ENCODE assay signal across 10 cellular contexts in the genomic region with DNA sequence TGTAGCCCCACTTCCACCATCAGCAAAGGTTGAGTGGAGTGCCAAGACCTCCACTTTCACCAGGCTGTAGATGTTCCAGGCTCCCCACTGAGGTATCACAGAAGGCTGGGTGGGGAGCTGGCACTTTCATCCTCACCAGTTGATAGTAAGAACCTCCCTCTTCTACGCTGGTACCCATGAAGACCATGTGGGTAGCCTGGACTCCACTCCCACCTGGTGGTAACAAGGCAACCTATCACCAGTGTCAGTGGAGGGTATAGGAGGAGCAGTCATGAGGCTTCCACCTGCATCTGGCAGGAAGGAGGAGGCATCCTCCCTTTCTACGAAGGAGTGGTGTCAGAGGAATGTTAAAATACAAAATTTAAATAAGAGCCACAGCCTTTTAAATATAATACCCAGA. TPM values are rescaled to one million over a fixed set of nuclear protein-coding genes. Genes with fewer than 3 reads are reported as not detected.
DNase-seq lines count a peak whose midpoint lies in the region; ATAC-seq and TF ChIP-seq lines count a peak whose summit lies in the region.
"Had no signal": no experiment of that assay in that cellular context is flagged by ENCODE, and none has a peak within 500 bp of the region (broad histone marks: within the 10 kb centered on the region; RNA-seq: fewer than 3 reads in every experiment).

No MANE protein-coding gene starts in this region.

- TF ChIP-seq POLR2A in sigmoid colon (IDR thresholded peaks at IDR 0.05) = no peak

- no peak overlapping the region for H2AFZ ChIP-seq in smooth muscle cell (ENCODE audit: low read depth)

- no peak for DNase-seq in heart right ventricle
- no peak for DNase-seq in right atrium auricular region (ENCODE audit: low spot score)
- DNase-seq in WERI-Rb-1 = peak; percentile 27
- no peak for DNase-seq in smooth muscle cell (lab: John Stamatoyannopoulos, UW; ENCODE audit: unreplicated experiment)
- DNase-seq in sigmoid colon = no peak
- DNase-seq in COR-L47 (lab: John Stamatoyannopoulos, UW) = no peak
- DNase-seq in central memory CD4-positive, alpha-beta T cell = no peak
- DNase-seq: mesenchymal stem cell had no signal

- ATAC-seq in heart right ventricle (peak in 1 of 8 donors; percentile 39), HG02884 (IDR thresholded peaks at IDR 0.05; ENCODE audit: unreplicated experiment) (peak; percentile 23)

- TF ChIP-seq CTCF in heart right ventricle (IDR thresholded peaks at IDR 0.05) = peak in 5 of 9 donors; percentile 8 to 32 (median 21)
- TF ChIP-seq CTCF in right atrium auricular region (IDR thresholded peaks at IDR 0.05) = peak in 1 of 2 donors; percentile 51
- TF ChIP-seq CTCF in WERI-Rb-1 (IDR thresholded peaks at IDR 0.05; ENCODE audit: low read depth, low read length) = peak; percentile 31
- peak; percentile 9 for TF ChIP-seq CTCF in smooth muscle cell (IDR thresholded peaks at IDR 0.05; ENCODE audit: borderline replicate concordance, insufficient read depth, poor library complexity, severe bottlenecking)
- TF ChIP-seq CTCF in sigmoid colon (IDR thresholded peaks at IDR 0.05) = no peak

- intact Hi-C loops in heart right ventricle (cut with DNase I) (loop anchor here in 3 of 10 donors (10.0 kb wide), 2 partner anchors 319 to 329 kb away; a partner anchor contains a TSS), sigmoid colon (cut with DNase I) (loop anchor here (10.0 kb wide), 1 partner anchor 319 kb away; a partner anchor contains a TSS)

- H3K36me3 ChIP-seq in heart right ventricle (peaks cover 0 to 47% (median 6%) of the 10 kb centered on the region in 9 donors), right atrium auricular region (no peaks in the 10 kb centered on the region), WERI-Rb-1 (no peaks in the 10 kb centered on the region; the same call in 1 of the 2 replicates), smooth muscle cell (ENCODE audit: low read depth) (no peaks in the 10 kb centered on the region), sigmoid colon (peaks cover 0 to 8% (median 0%) of the 10 kb centered on the region in 4 donors)

- H3K9me3 ChIP-seq in heart right ventricle (no peaks in the 10 kb centered on the region), right atrium auricular region (no peaks in the 10 kb centered on the region), WERI-Rb-1 (ENCODE audit: severe bottlenecking) (no peaks in the 10 kb centered on the region), smooth muscle cell (replicated peaks; ENCODE audit: low read depth) (no peaks in the 10 kb centered on the region), sigmoid colon (no peaks in the 10 kb centered on the region)
- H3K9me3 ChIP-seq: BLaER1 treated with 17β-estradiol and CSF1 and Interleukin-3, amounts not matched to agents 10 nM and 100 nM had no signal

- no peaks in the 10 kb centered on the region for H4K20me1 ChIP-seq in smooth muscle cell (ENCODE audit: low read depth)
- H4K20me1 ChIP-seq: BLaER1 treated with 17β-estradiol and CSF1 and Interleukin-3, amounts not matched to agents 10 nM and 100 nM had no signal

- WGBS in heart right ventricle, 2 donors = 72 to 78% methylated on average over 2 of the region's 2 CpGs
- 80% methylated on average over 2 of the region's 2 CpGs for whole genome bisulfite sequencing in smooth muscle cell (ENCODE audit: low lambda C conversion rate)
- WGBS in sigmoid colon, 2 donors = 81 to 84% methylated on average over 2 of the region's 2 CpGs

- H3K4me1 ChIP-seq in heart right ventricle (peaks cover 0 to 33% (median 9%) of the 10 kb centered on the region in 9 donors), right atrium auricular region (peaks cover 0 to 13% of the 10 kb centered on the region in 2 donors), smooth muscle cell (ENCODE audit: low read depth) (peaks cover 9% of the 10 kb centered on the region), sigmoid colon (peaks cover 0 to 8% (median 4%) of the 10 kb centered on the region in 4 donors)

- peaks cover 4% of the 10 kb centered on the region for H3K79me2 ChIP-seq in smooth muscle cell (ENCODE audit: low read depth)

- H3F3A ChIP-seq in smooth muscle cell (ENCODE audit: low read depth) = no peaks in the 10 kb centered on the region

- H3K4me2 ChIP-seq in smooth muscle cell = no peak overlapping the region

- no peak overlapping the region for H3K4me3 ChIP-seq in heart right ventricle
- no peak overlapping the region for H3K4me3 ChIP-seq in right atrium auricular region
- no peak overlapping the region for H3K4me3 ChIP-seq in WERI-Rb-1 (ENCODE audit: low read depth, low read length)
- H3K4me3 ChIP-seq in smooth muscle cell = no peak overlapping the region
- H3K4me3 ChIP-seq in sigmoid colon = no peak overlapping the region
- H3K4me3 ChIP-seq: BLaER1 treated with 17β-estradiol and CSF1 and Interleukin-3, amounts not matched to agents 10 nM and 100 nM had no signal

- H3K27me3 ChIP-seq in heart right ventricle (no peaks in the 10 kb centered on the region), right atrium auricular region (no peaks in the 10 kb centered on the region), WERI-Rb-1 (ENCODE audit: insufficient read depth, low read depth, severe bottlenecking) (no peaks in the 10 kb centered on the region), smooth muscle cell (ENCODE audit: low read depth) (no peaks in the 10 kb centered on the region), sigmoid colon (no peaks in the 10 kb centered on the region)
- H3K27me3 ChIP-seq: BLaER1 treated with 17β-estradiol and CSF1 and Interleukin-3, amounts not matched to agents 10 nM and 100 nM had no signal

- no peak for TF ChIP-seq EP300 in sigmoid colon (IDR thresholded peaks at IDR 0.05)

- H3K9ac ChIP-seq in smooth muscle cell (ENCODE audit: low read depth) = no peak overlapping the region
- H3K9ac ChIP-seq: BLaER1 treated with 17β-estradiol and CSF1 and Interleukin-3, amounts not matched to agents 10 nM and 100 nM had no signal

- H3K27ac ChIP-seq in heart right ventricle (no peak overlapping the region), right atrium auricular region (no peak overlapping the region), WERI-Rb-1 (no peak overlapping the region), smooth muscle cell (ENCODE audit: low read depth) (no peak overlapping the region), sigmoid colon (no peak overlapping the region)
- H3K27ac ChIP-seq: BLaER1 treated with 17β-estradiol and CSF1 and Interleukin-3, amounts not matched to agents 10 nM and 100 nM had no signal

RNA-seq across cellular contexts. Expression of a gene that starts 4.4 kb away (rescaled TPM):
- total RNA-seq in heart right ventricle (100 to 1,000 TPM in 9 of 10 donors, 10 to 100 TPM in 1; 87.2 to 190 (median 164) TPM), right atrium auricular region (100 to 1,000 TPM in 1 of 2 donors, 10 to 100 TPM in 1; 93.1 to 208 TPM), smooth muscle cell (107 and 118 TPM in 2 replicates), sigmoid colon (10 to 100 TPM; 46.2 to 79.0 (median 57.7) TPM)
- polyA plus RNA-seq in heart right ventricle (100 to 1,000 TPM in 1 of 2 donors, 10 to 100 TPM in 1; 77.0 to 411 TPM), smooth muscle cell (72.2 and 72.9 TPM in 2 replicates), sigmoid colon (10 to 100 TPM; 37.0 to 76.1 (median 54.1) TPM)

RNA-seq across cellular contexts. Expression of a gene that starts 27.3 kb away (rescaled TPM):
- 1 to 10 TPM in 5 of 10 donors, under 1 TPM in 5; 0.50 to 4.5 (median 1.2) TPM for total RNA-seq in heart right ventricle
- polyA plus RNA-seq in heart right ventricle = under 1 TPM; 0.15 to 0.58 TPM
- 1 to 10 TPM; 2.0 to 2.3 TPM for total RNA-seq in right atrium auricular region
- 1.9 and 2.1 TPM in 2 replicates for total RNA-seq in smooth muscle cell
- polyA plus RNA-seq in smooth muscle cell = 0.04 and 0.93 TPM in 2 replicates
- total RNA-seq in sigmoid colon = 1 to 10 TPM in 2 of 4 donors, under 1 TPM in 2; 0.16 to 6.1 (median 0.67) TPM
- under 1 TPM in 2 of 3 donors, not detected in 1; 0.41 to 0.46 TPM for polyA plus RNA-seq in sigmoid colon

Comparison
In these comparisons a context has a peak if more than half of its experiments do, and no peak if none do; other contexts are left out.
1. CTCF ChIP-seq: peak in heart right ventricle (5 of 9), WERI-Rb-1 (single experiment) and smooth muscle cell (single experiment); none in sigmoid colon (0 of 4).